Comparison of ENCODE assay signal across 8 cellular contexts in genomic region chr11:5123802-5124521, GRCh38. TPM values are rescaled to one million over a fixed set of nuclear protein-coding genes. Genes with fewer than 3 reads are reported as not detected.
DNase-seq lines count a peak whose midpoint lies in the region; ATAC-seq and TF ChIP-seq lines count a peak whose summit lies in the region.

No MANE protein-coding gene starts in this region.

- H3K4me1 Mint-ChIP-seq in activated T-helper 2 cell treated with anti-CD3 and anti-CD28 coated beads, Interferon-gamma antibody, Interleukin-2, Interleukin-4, amounts not matched to agents 10 μg/mL and 5 μg/mL and 100 μg/mL, durations not matched to agents 14 hours and 24 hours and 36 hours (ENCODE audit: low read depth), result no peaks in the 10 kb centered on the region
- H3K4me1 Mint-ChIP-seq in stimulated activated memory B cell treated with anti-CD40 and anti-IgM and Interleukin-4, amounts not matched to agents 10 μg/mL and 1 μg/mL and 100 μg/mL, for 72 hours, result no peaks in the 10 kb centered on the region

- POLR2A ChIA-PET in OCI-LY7 (lab: Charles Lee), result no interaction called here

- TF ChIP-seq CTCF in OCI-LY7 (conservative IDR thresholded peaks at IDR 0.05; ENCODE audit: low read length), result peak; percentile 91

- intact Hi-C loops in OCI-LY7 (cut with micrococcal nuclease; ENCODE audit: unreplicated experiment), result loop anchor here (2.0 to 5.0 kb wide), 2 partner anchors 257 to 683 kb away; partner anchors contain the start of gene OR52N2
- intact Hi-C loops in activated T-helper 2 cell treated with anti-CD3 and anti-CD28 coated beads, Interferon-gamma antibody, Interleukin-2, Interleukin-4, amounts not matched to agents 10 μg/mL and 5 μg/mL and 100 μg/mL, durations not matched to agents 14 hours and 24 hours and 36 hours (cut with micrococcal nuclease), result loop anchor here (1.0 to 5.0 kb wide), 3 partner anchors 167 to 683 kb away; partner anchors contain the start of gene OR52N2

- no peaks in the 10 kb centered on the region for H3K9me2 ChIP-seq in OCI-LY7 (ENCODE audit: insufficient read depth, low read length)

- peak; percentile 95 for ATAC-seq in GM19467 (IDR thresholded peaks at IDR 0.05; ENCODE audit: unreplicated experiment)
- ATAC-seq in stimulated activated memory B cell treated with anti-CD40 and anti-IgM and Interleukin-4, amounts not matched to agents 10 μg/mL and 1 μg/mL and 100 μg/mL, for 72 hours, result no peak

- no peaks in the 10 kb centered on the region for H3K79me2 ChIP-seq in OCI-LY7 (ENCODE audit: insufficient read depth, low read depth, low read length)

- no peak overlapping the region for H2AFZ ChIP-seq in OCI-LY7 (ENCODE audit: low read length)

- no peak overlapping the region for H3K4me3 Mint-ChIP-seq in activated T-helper 2 cell treated with anti-CD3 and anti-CD28 coated beads, Interferon-gamma antibody, Interleukin-2, Interleukin-4, amounts not matched to agents 10 μg/mL and 5 μg/mL and 100 μg/mL, durations not matched to agents 14 hours and 24 hours and 36 hours (ENCODE audit: low read depth)
- no peak overlapping the region for H3K4me3 Mint-ChIP-seq in stimulated activated memory B cell treated with anti-CD40 and anti-IgM and Interleukin-4, amounts not matched to agents 10 μg/mL and 1 μg/mL and 100 μg/mL, for 72 hours

- peak; percentile 18 for DNase-seq in DMS153 treated with DMSO at 0.1 percent for 48 hours (lab: John Stamatoyannopoulos, UW; ENCODE audit: unreplicated experiment)
- peak; percentile 48 for DNase-seq in HS-27A (ENCODE audit: low read depth)
- peak; percentile 72 for DNase-seq in OCI-LY7 (ENCODE audit: low spot score)
- DNase-seq in activated T-helper 2 cell treated with anti-CD3 and anti-CD28 coated beads, Interferon-gamma antibody, Interleukin-2, Interleukin-4, amounts not matched to agents 10 μg/mL and 5 μg/mL and 100 μg/mL, durations not matched to agents 14 hours and 24 hours and 36 hours (ENCODE audit: low spot score), result peak; percentile 11
- peak; percentile 33 for DNase-seq in glomerular endothelial cell (ENCODE audit: extremely low read depth, low read depth, low spot score)
- DNase-seq in pons (ENCODE audit: low spot score), result peak; percentile 78

- H3K9me3 ChIP-seq in OCI-LY7 (ENCODE audit: low read length), result no peaks in the 10 kb centered on the region

- no peaks in the 10 kb centered on the region for H3K27me3 Mint-ChIP-seq in activated T-helper 2 cell treated with anti-CD3 and anti-CD28 coated beads, Interferon-gamma antibody, Interleukin-2, Interleukin-4, amounts not matched to agents 10 μg/mL and 5 μg/mL and 100 μg/mL, durations not matched to agents 14 hours and 24 hours and 36 hours (ENCODE audit: low read depth)
- peaks cover 21% of the 10 kb centered on the region for H3K27me3 Mint-ChIP-seq in stimulated activated memory B cell treated with anti-CD40 and anti-IgM and Interleukin-4, amounts not matched to agents 10 μg/mL and 1 μg/mL and 100 μg/mL, for 72 hours

- no peaks in the 10 kb centered on the region for H3K36me3 ChIP-seq in OCI-LY7 (ENCODE audit: insufficient read depth, low read length)

- no peaks in the 10 kb centered on the region for H3K4me1 ChIP-seq in OCI-LY7 (ENCODE audit: insufficient read depth, low read length, poor library complexity, severe bottlenecking)

- no peak overlapping the region for H3K4me2 ChIP-seq in OCI-LY7 (ENCODE audit: low read length)

- CTCF ChIA-PET in OCI-LY7 (lab: Charles Lee; ENCODE audit: unreplicated experiment), result no interaction called here

- no peaks in the 10 kb centered on the region for H3K36me3 Mint-ChIP-seq in activated T-helper 2 cell treated with anti-CD3 and anti-CD28 coated beads, Interferon-gamma antibody, Interleukin-2, Interleukin-4, amounts not matched to agents 10 μg/mL and 5 μg/mL and 100 μg/mL, durations not matched to agents 14 hours and 24 hours and 36 hours (ENCODE audit: low read depth)
- no peaks in the 10 kb centered on the region for H3K36me3 Mint-ChIP-seq in stimulated activated memory B cell treated with anti-CD40 and anti-IgM and Interleukin-4, amounts not matched to agents 10 μg/mL and 1 μg/mL and 100 μg/mL, for 72 hours

- H4K20me1 ChIP-seq in OCI-LY7 (ENCODE audit: insufficient read depth, low read length), result no peaks in the 10 kb centered on the region

- no TSS peak for BruUV-seq in OCI-LY7 (replicated peaks; lab: Mats Ljungman, UMichigan)

- H3K4me3 ChIP-seq in OCI-LY7 (ENCODE audit: low read depth, low read length, poor library complexity, severe bottlenecking), result no peak overlapping the region

- no peaks in the 10 kb centered on the region for H3K9me3 Mint-ChIP-seq in activated T-helper 2 cell treated with anti-CD3 and anti-CD28 coated beads, Interferon-gamma antibody, Interleukin-2, Interleukin-4, amounts not matched to agents 10 μg/mL and 5 μg/mL and 100 μg/mL, durations not matched to agents 14 hours and 24 hours and 36 hours
- no peaks in the 10 kb centered on the region for H3K9me3 Mint-ChIP-seq in stimulated activated memory B cell treated with anti-CD40 and anti-IgM and Interleukin-4, amounts not matched to agents 10 μg/mL and 1 μg/mL and 100 μg/mL, for 72 hours

- no peak overlapping the region for H3K27ac Mint-ChIP-seq in activated T-helper 2 cell treated with anti-CD3 and anti-CD28 coated beads, Interferon-gamma antibody, Interleukin-2, Interleukin-4, amounts not matched to agents 10 μg/mL and 5 μg/mL and 100 μg/mL, durations not matched to agents 14 hours and 24 hours and 36 hours
- no peak overlapping the region for H3K27ac Mint-ChIP-seq in stimulated activated memory B cell treated with anti-CD40 and anti-IgM and Interleukin-4, amounts not matched to agents 10 μg/mL and 1 μg/mL and 100 μg/mL, for 72 hours

- no peak overlapping the region for H3K27ac ChIP-seq in OCI-LY7 (ENCODE audit: low read depth, low read length, poor library complexity, severe bottlenecking)

RNA-seq across cellular contexts. Expression of gene OR52A5, which starts 14.2 kb away (rescaled TPM):
- not detected in 2 replicates for total RNA-seq in OCI-LY7 (2014; rRNA removed; shearing (Covaris generic))
- total RNA-seq in OCI-LY7 (2022) (not detected in 2 replicates), glomerular endothelial cell (not detected in 2 replicates)
- total RNA-seq in activated T-helper 2 cell treated with anti-CD3 and anti-CD28 coated beads, Interferon-gamma antibody, Interleukin-2, Interleukin-4, amounts not matched to agents 10 μg/mL and 5 μg/mL and 100 μg/mL, durations not matched to agents 14 hours and 24 hours and 36 hours, result not detected in 2 replicates

RNA-seq across cellular contexts. Expression of gene OR52A1, which starts 30.6 kb away (rescaled TPM):
- not detected in 2 replicates for total RNA-seq in OCI-LY7 (2014; rRNA removed; shearing (Covaris generic))
- not detected in 2 replicates for total RNA-seq in OCI-LY7 (2022)
- not detected in 2 replicates for total RNA-seq in activated T-helper 2 cell treated with anti-CD3 and anti-CD28 coated beads, Interferon-gamma antibody, Interleukin-2, Interleukin-4, amounts not matched to agents 10 μg/mL and 5 μg/mL and 100 μg/mL, durations not matched to agents 14 hours and 24 hours and 36 hours
- total RNA-seq in glomerular endothelial cell, result not detected in 2 replicates

RNA-seq across cellular contexts. Expression of gene OR52E1, which starts 54.6 kb away (rescaled TPM):
- total RNA-seq in OCI-LY7 (2014; rRNA removed; shearing (Covaris generic)), result not detected in 2 replicates
- total RNA-seq in OCI-LY7 (2022), result not detected in 2 replicates
- not detected in 2 replicates for total RNA-seq in activated T-helper 2 cell treated with anti-CD3 and anti-CD28 coated beads, Interferon-gamma antibody, Interleukin-2, Interleukin-4, amounts not matched to agents 10 μg/mL and 5 μg/mL and 100 μg/mL, durations not matched to agents 14 hours and 24 hours and 36 hours
- not detected in 2 replicates for total RNA-seq in glomerular endothelial cell

Comparison
In these comparisons a context has a peak if more than half of its experiments do, and no peak if none do; other contexts are left out.
1. DNase-seq: peak in every context shown above with its lines; median percentile 78 in pons; 72 in OCI-LY7; 48 in HS-27A; 33 in glomerular endothelial cell; 18 in DMS153 treated with DMSO at 0.1 percent for 48 hours; 11 in activated T-helper 2 cell treated with anti-CD3 and anti-CD28 coated beads, Interferon-gamma antibody, Interleukin-2, Interleukin-4, amounts not matched to agents 10 μg/mL and 5 μg/mL and 100 μg/mL, durations not matched to agents 14 hours and 24 hours and 36 hours.